8 cellular contexts compared by ENCODE assay signal in the genomic region with DNA sequence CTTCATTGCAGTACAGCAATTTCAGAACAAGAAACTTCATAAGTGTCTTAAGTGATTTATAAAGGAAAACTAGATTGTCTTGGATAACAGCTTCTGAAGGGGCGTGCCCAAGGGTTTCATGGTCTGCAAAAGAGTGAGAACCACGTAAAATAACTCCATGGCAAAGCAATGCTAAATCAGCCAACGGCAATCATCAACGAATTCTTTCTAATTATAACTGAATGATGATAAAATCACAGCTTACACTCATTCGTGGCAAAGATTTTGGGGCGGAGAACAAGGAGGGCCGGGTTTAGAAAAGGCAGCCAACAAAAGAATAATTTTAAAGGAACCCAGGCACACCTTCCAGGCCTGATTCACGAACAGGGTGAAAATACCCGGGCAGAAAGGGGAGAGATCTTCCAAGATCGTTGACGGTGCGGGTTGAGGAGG. TPM values are rescaled to one million over a fixed set of nuclear protein-coding genes. Genes with fewer than 3 reads are reported as not detected.
DNase-seq lines count a peak whose midpoint lies in the region; ATAC-seq and TF ChIP-seq lines count a peak whose summit lies in the region.

No MANE protein-coding gene starts in this region.

- H3K4me2 ChIP-seq in OCI-LY7 (ENCODE audit: low read length): peak overlapping the region; percentile 88

- DNase-seq in A673 (ENCODE audit: low spot score) (no peak), OCI-LY7 (ENCODE audit: low spot score) (peak; percentile 33), cerebellar cortex (ENCODE audit: low spot score) (peak; percentile 62), lower leg skin (ENCODE audit: low spot score in 2 of 2) (peak in 1 of 2 donors; percentile 15), NCI-H1436 treated with DMSO at 0.1 percent for 48 hours (lab: John Stamatoyannopoulos, UW) (no peak)

- H3K79me2 ChIP-seq in OCI-LY7 (ENCODE audit: insufficient read depth, low read depth, low read length): peaks cover 49% of the 10 kb centered on the region

- peak overlapping the region; percentile 54 for H2AFZ ChIP-seq in OCI-LY7 (ENCODE audit: low read length)

- H3K9me3 ChIP-seq in A673 (ENCODE audit: low read depth, low read length, poor library complexity, severe bottlenecking) (no peaks in the 10 kb centered on the region), OCI-LY7 (ENCODE audit: low read length) (no peaks in the 10 kb centered on the region), thymus (ENCODE audit: control insufficient read depth) (no peaks in the 10 kb centered on the region)

- H3K4me1 ChIP-seq in A673 (ENCODE audit: insufficient read depth, low read length, poor library complexity, severe bottlenecking) (peaks cover 15% of the 10 kb centered on the region), OCI-LY7 (ENCODE audit: insufficient read depth, low read length, poor library complexity, severe bottlenecking) (peaks cover 47% of the 10 kb centered on the region), thymus (ENCODE audit: control insufficient read depth, insufficient read depth, low read length) (peaks cover 11% of the 10 kb centered on the region)

- H3K9me2 ChIP-seq in OCI-LY7 (ENCODE audit: insufficient read depth, low read length): no peaks in the 10 kb centered on the region

- peak overlapping the region; percentile 78 for H3K4me3 ChIP-seq in A673 (ENCODE audit: low read depth, low read length, poor library complexity, severe bottlenecking)
- peak overlapping the region; percentile 81 for H3K4me3 ChIP-seq in OCI-LY7 (ENCODE audit: low read depth, low read length, poor library complexity, severe bottlenecking)
- peak overlapping the region; percentile 68 for H3K4me3 ChIP-seq in lower leg skin (ENCODE audit: low read depth, poor library complexity, severe bottlenecking)
- H3K4me3 ChIP-seq in thymus (ENCODE audit: low read length): peak overlapping the region; percentile 89

- peaks cover 16% of the 10 kb centered on the region for H4K20me1 ChIP-seq in OCI-LY7 (ENCODE audit: insufficient read depth, low read length)

- intact Hi-C loops in A673 (cut with micrococcal nuclease; ENCODE audit: unreplicated experiment) (no loop called here), OCI-LY7 (cut with micrococcal nuclease; ENCODE audit: unreplicated experiment) (no loop called here), lower leg skin (cut with DNase I; ENCODE audit: low total_unique reads) (no loop called here)

- H3K36me3 ChIP-seq in A673 (ENCODE audit: insufficient read depth, low read length, poor library complexity, severe bottlenecking) (no peaks in the 10 kb centered on the region), OCI-LY7 (ENCODE audit: insufficient read depth, low read length) (peaks cover 10% of the 10 kb centered on the region; the same call in 1 of the 2 replicates), thymus (ENCODE audit: control insufficient read depth, insufficient read depth) (no peaks in the 10 kb centered on the region)

- POLR2A ChIA-PET in A673 (lab: Charles Lee; ENCODE audit: low non-redundant PET) (interaction anchor here (0.7 kb wide), 1 partner anchor 62 kb away, joined by 3 read pairs; no protein-coding TSS in a partner anchor), OCI-LY7 (lab: Charles Lee) (interaction anchor here (0.6 kb wide), 1 partner anchor 29 kb away, joined by 3 read pairs; no protein-coding TSS in a partner anchor)

- WGBS in lower leg skin, 2 donors: 0 to 1% methylated on average over 12 of the region's 12 CpGs
- under 1% methylated on average over 12 of the region's 12 CpGs for WGBS in thymus

- H3K27ac ChIP-seq in A673 (ENCODE audit: low read depth, low read length, poor library complexity, severe bottlenecking) (peak overlapping the region; percentile 87), OCI-LY7 (ENCODE audit: low read depth, low read length, poor library complexity, severe bottlenecking) (peak overlapping the region; percentile 57), thymus (ENCODE audit: low read depth) (peak overlapping the region; percentile 97)

- ATAC-seq in GM18508 (IDR thresholded peaks at IDR 0.05; ENCODE audit: insufficient read depth, unreplicated experiment) (peak; percentile 4), GM21360 (IDR thresholded peaks at IDR 0.05; ENCODE audit: unreplicated experiment) (no peak)

- TF ChIP-seq POLR2A in lower leg skin (IDR thresholded peaks at IDR 0.05): no peak

- BruUV-seq in A673 (replicated peaks; lab: Mats Ljungman, UMichigan): no TSS peak
- no TSS peak for BruUV-seq in OCI-LY7 (replicated peaks; lab: Mats Ljungman, UMichigan)

- CTCF ChIA-PET in A673 (lab: Charles Lee): no interaction called here
- CTCF ChIA-PET in OCI-LY7 (lab: Charles Lee; ENCODE audit: unreplicated experiment): no interaction called here

- H3K27me3 ChIP-seq in A673 (replicated peaks; ENCODE audit: insufficient read depth, low read depth, low read length, poor library complexity) (no peaks in the 10 kb centered on the region), thymus (ENCODE audit: control insufficient read depth, insufficient read depth) (no peaks in the 10 kb centered on the region)

- TF ChIP-seq CTCF in A673 (conservative IDR thresholded peaks at IDR 0.05; ENCODE audit: low read depth, low read length): no peak
- no peak for TF ChIP-seq CTCF in OCI-LY7 (conservative IDR thresholded peaks at IDR 0.05; ENCODE audit: low read length)
- no peak for TF ChIP-seq CTCF in lower leg skin (IDR thresholded peaks at IDR 0.05)

RNA-seq across cellular contexts. Expression of gene ZBTB41, which starts 0.6 kb away (rescaled TPM):
- 9.3 and 9.6 TPM in 2 replicates for total RNA-seq in A673 (2021)
- 5.9 and 6.4 TPM in 2 replicates for total RNA-seq in OCI-LY7 (2014; rRNA removed; shearing (Covaris generic))
- total RNA-seq in OCI-LY7 (2022): 9.8 and 10.9 TPM in 2 replicates
- 10 to 100 TPM in 1 of 4 donors, 1 to 10 TPM in 3; 6.7 to 10.5 (median 7.8) TPM for total RNA-seq in lower leg skin
- polyA plus RNA-seq in thymus: 6.4 TPM

RNA-seq across cellular contexts. Expression of gene ASPM, which starts 54.0 kb away (rescaled TPM):
- total RNA-seq in A673 (2021) (72.2 and 78.5 TPM in 2 replicates), OCI-LY7 (2022) (76.8 and 93.9 TPM in 2 replicates), lower leg skin (1 to 10 TPM; 2.8 to 7.0 (median 4.2) TPM)
- total RNA-seq in OCI-LY7 (2014; rRNA removed; shearing (Covaris generic)): 88.4 and 88.6 TPM in 2 replicates
- polyA plus RNA-seq in thymus: 9.6 TPM

Comparison
In these comparisons a context has a peak if more than half of its experiments do, and no peak if none do; other contexts are left out.
1. DNase-seq: peak in OCI-LY7 (single experiment) and cerebellar cortex (single experiment); none in A673 (single experiment) and NCI-H1436 treated with DMSO at 0.1 percent for 48 hours (single experiment).
2. Peak in every context shown above with its lines, with median percentiles within 50 percentile points of each other: H3K27ac ChIP-seq and H3K4me3 ChIP-seq.